ENCODE assay signal across 8 cellular contexts in genomic region chr2:20661028-20661980, GRCh38. TPM values are rescaled to one million over a fixed set of nuclear protein-coding genes. Genes with fewer than 3 reads are reported as not detected.
DNase-seq lines count a peak whose midpoint lies in the region; ATAC-seq and TF ChIP-seq lines count a peak whose summit lies in the region.

No MANE protein-coding gene starts in this region.

- peak; percentile 92 for TF ChIP-seq CTCF in GM06990 (IDR thresholded peaks at IDR 0.05; ENCODE audit: insufficient read depth, low read length, poor library complexity, severe bottlenecking)
- TF ChIP-seq CTCF in GM23338 (conservative IDR thresholded peaks at IDR 0.05; ENCODE audit: low read depth in 2 of 2), result peak; percentile 90 to 98
- TF ChIP-seq CTCF in SU-DHL-6 (IDR thresholded peaks at IDR 0.05; ENCODE audit: insufficient read depth, low read length, poor library complexity, severe bottlenecking), result peak; percentile 76
- TF ChIP-seq CTCF in adrenal gland (IDR thresholded peaks at IDR 0.05), result peak; percentile 90 to 98 (median 95)
- TF ChIP-seq CTCF in heart left ventricle (IDR thresholded peaks at IDR 0.05), result peak; percentile 90 to 99 (median 96)

- H3F3A ChIP-seq in GM23338 (replicated peaks; ENCODE audit: low read depth), result no peaks in the 10 kb centered on the region
- no peaks in the 10 kb centered on the region for H3F3A ChIP-seq in SU-DHL-6 (ENCODE audit: insufficient read depth)

- intact Hi-C loops in adrenal gland (cut with DNase I) (loop anchor here (5.0 kb wide), 2 partner anchors 301 to 456 kb away; no protein-coding TSS in a partner anchor), heart left ventricle (cut with DNase I) (loop anchor here in 9 of 10 donors (1.0 to 10.0 kb wide), 10 partner anchors 93 to 456 kb away; partner anchors contain the start of genes LDAH (in 2 of the 9) and APOB (in 1 of the 9))

- no peak for DNase-seq in GM06990 (ENCODE audit: extremely low read depth, insufficient read length)
- DNase-seq in GM23338 (ENCODE audit: low spot score), result peak; percentile 88
- DNase-seq in LoVo (ENCODE audit: low spot score), result peak; percentile 65
- DNase-seq in adrenal gland, result peak; percentile 50 to 87 (median 65)
- DNase-seq in heart left ventricle, result peak in 4 of 5 donors; percentile 55 to 71 (median 65)
- peak; percentile 67 for DNase-seq in renal cortical epithelial cell (ENCODE audit: low read depth)

- H3K4me2 ChIP-seq in GM23338, result no peak overlapping the region
- no peak overlapping the region for H3K4me2 ChIP-seq in SU-DHL-6 (ENCODE audit: low read depth, low read length, poor library complexity, severe bottlenecking)

- H3K4me1 ChIP-seq in GM23338 (ENCODE audit: insufficient read depth) (peaks cover 26% of the 10 kb centered on the region), adrenal gland (replicated peaks in 1 of 2) (peaks cover 9% of the 10 kb centered on the region in 2 donors), heart left ventricle (peaks cover 0 to 14% (median 10%) of the 10 kb centered on the region in 12 donors)

- H4K20me1 ChIP-seq in GM23338 (replicated peaks; ENCODE audit: insufficient read depth), result no peaks in the 10 kb centered on the region
- H4K20me1 ChIP-seq in SU-DHL-6 (ENCODE audit: low read depth, low read length), result no peaks in the 10 kb centered on the region

- H3K4me3 Mint-ChIP-seq in GM23338, result no peak overlapping the region

- H3K27me3 ChIP-seq in GM06990 (replicated peaks; ENCODE audit: control insufficient read depth, insufficient read depth, low read length), result peaks cover 4% of the 10 kb centered on the region
- peaks cover 47% of the 10 kb centered on the region for H3K27me3 ChIP-seq in GM23338 (ENCODE audit: insufficient read depth)
- H3K27me3 ChIP-seq in SU-DHL-6 (ENCODE audit: low read length), result no peaks in the 10 kb centered on the region
- H3K27me3 ChIP-seq in adrenal gland, result peaks cover 40% of the 10 kb centered on the region
- peaks cover 20 to 82% (median 50%) of the 10 kb centered on the region in 9 donors for H3K27me3 ChIP-seq in heart left ventricle

- H3K9me3 Mint-ChIP-seq in GM23338, result no peaks in the 10 kb centered on the region

- no peak overlapping the region for H3K27ac Mint-ChIP-seq in GM23338

- no peaks in the 10 kb centered on the region for H3K36me3 Mint-ChIP-seq in GM23338 (ENCODE audit: low read depth)

- H3K9me2 ChIP-seq in GM23338 (ENCODE audit: insufficient read depth), result no peaks in the 10 kb centered on the region
- H3K9me2 ChIP-seq in SU-DHL-6 (replicated peaks; ENCODE audit: insufficient read depth, low read length), result no peaks in the 10 kb centered on the region

- TF ChIP-seq POLR2A in adrenal gland (IDR thresholded peaks at IDR 0.05), result no peak
- TF ChIP-seq POLR2A in heart left ventricle (IDR thresholded peaks at IDR 0.05), result no peak

- WGBS in adrenal gland, 4 donors, result 15 to 26% (median 18%) methylated on average over 8 to 9 of the region's 9 CpGs
- WGBS in heart left ventricle, 4 donors, result 21 to 25% (median 23%) methylated on average over 9 of the region's 9 CpGs

- no peak overlapping the region for H3K9ac ChIP-seq in SU-DHL-6 (ENCODE audit: low read length)

- H3K36me3 ChIP-seq in GM06990 (ENCODE audit: control insufficient read depth, insufficient read depth, low read length), result no peaks in the 10 kb centered on the region
- no peaks in the 10 kb centered on the region for H3K36me3 ChIP-seq in GM23338 (ENCODE audit: insufficient read depth)
- no peaks in the 10 kb centered on the region for H3K36me3 ChIP-seq in SU-DHL-6 (ENCODE audit: low read length)
- H3K36me3 ChIP-seq in adrenal gland (replicated peaks in 1 of 2), result no peaks in the 10 kb centered on the region
- H3K36me3 ChIP-seq in heart left ventricle, result no peaks in the 10 kb centered on the region

- H3K4me3 ChIP-seq in GM06990 (replicated peaks; ENCODE audit: low read depth, low read length) (no peak overlapping the region), GM23338 (no peak overlapping the region), SU-DHL-6 (ENCODE audit: insufficient read depth, low read length, poor library complexity, severe bottlenecking) (no peak overlapping the region), adrenal gland (no peak overlapping the region), heart left ventricle (no peak overlapping the region)

- H3K27me3 Mint-ChIP-seq in GM23338 (ENCODE audit: insufficient read depth, low read depth, poor library complexity), result peaks cover 45% of the 10 kb centered on the region

- H3K4me1 Mint-ChIP-seq in GM23338, result peaks cover 25% of the 10 kb centered on the region

- peak; percentile 50 for ATAC-seq in GM23338
- ATAC-seq in heart left ventricle, result peak; percentile 34 to 82 (median 78)
- ATAC-seq in HG03565 (IDR thresholded peaks at IDR 0.05; ENCODE audit: unreplicated experiment), result no peak

- H3K79me2 ChIP-seq in GM23338 (replicated peaks; ENCODE audit: insufficient read depth) (no peaks in the 10 kb centered on the region), SU-DHL-6 (ENCODE audit: insufficient read depth, low read length) (no peaks in the 10 kb centered on the region)

- no peaks in the 10 kb centered on the region for H3K9me3 ChIP-seq in SU-DHL-6 (ENCODE audit: insufficient read depth, low read length)
- H3K9me3 ChIP-seq in adrenal gland (replicated peaks in 1 of 3), result no peaks in the 10 kb centered on the region
- H3K9me3 ChIP-seq in heart left ventricle, result no peaks in the 10 kb centered on the region

- peak overlapping the region; percentile 76 for H2AFZ ChIP-seq in GM23338
- no peak overlapping the region for H2AFZ ChIP-seq in SU-DHL-6 (ENCODE audit: low read depth, low read length, severe bottlenecking)

- H3K27ac ChIP-seq in GM23338 (ENCODE audit: low read depth) (no peak overlapping the region), SU-DHL-6 (ENCODE audit: low read depth, low read length) (no peak overlapping the region), adrenal gland (no peak overlapping the region), heart left ventricle (no peak overlapping the region)

TF ChIP-seq in GM23338, 12 proteins besides CTCF, POLR2A, EP300 and RAD21 (continues in another document):
- TF ChIP-seq, protein P1, sequence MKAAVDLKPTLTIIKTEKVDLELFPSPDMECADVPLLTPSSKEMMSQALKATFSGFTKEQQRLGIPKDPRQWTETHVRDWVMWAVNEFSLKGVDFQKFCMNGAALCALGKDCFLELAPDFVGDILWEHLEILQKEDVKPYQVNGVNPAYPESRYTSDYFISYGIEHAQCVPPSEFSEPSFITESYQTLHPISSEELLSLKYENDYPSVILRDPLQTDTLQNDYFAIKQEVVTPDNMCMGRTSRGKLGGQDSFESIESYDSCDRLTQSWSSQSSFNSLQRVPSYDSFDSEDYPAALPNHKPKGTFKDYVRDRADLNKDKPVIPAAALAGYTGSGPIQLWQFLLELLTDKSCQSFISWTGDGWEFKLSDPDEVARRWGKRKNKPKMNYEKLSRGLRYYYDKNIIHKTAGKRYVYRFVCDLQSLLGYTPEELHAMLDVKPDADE (IDR thresholded peaks at IDR 0.05), result no peak
- TF ChIP-seq CREB1 (CRISPR knock-in tag; IDR thresholded peaks at IDR 0.05; ENCODE audit: low read depth), result no peak
- no peak for TF ChIP-seq NANOG (IDR thresholded peaks at IDR 0.05; ENCODE audit: borderline replicate concordance)
- no peak for TF ChIP-seq POLR2AphosphoS5 (IDR thresholded peaks at IDR 0.05; ENCODE audit: low read depth)
- TF ChIP-seq STAT1 (IDR thresholded peaks at IDR 0.05; ENCODE audit: unreplicated experiment), result no peak

RNA-seq across cellular contexts. Expression of gene GDF7, which starts 5.6 kb away (rescaled TPM):
- 0.19 and 0.52 TPM in 2 replicates for total RNA-seq in GM23338 (2014; rRNA removed; shearing (Covaris generic))
- polyA plus RNA-seq in GM23338 (2016; fragmentation: Nextera tagmentation; extraction: Ambion mirVana) (0.16 and 0.19 TPM in 2 replicates), adrenal gland (under 1 TPM; 0.22 to 0.30 (median 0.24) TPM), heart left ventricle (under 1 TPM; 0.22 to 0.30 TPM)
- total RNA-seq in adrenal gland (1 to 10 TPM in 3 of 8 donors, under 1 TPM in 5; 0.17 to 1.8 (median 0.51) TPM), heart left ventricle (1 to 10 TPM in 2 of 9 donors, under 1 TPM in 7; 0.14 to 1.6 (median 0.56) TPM), renal cortical epithelial cell (0.69 and 3.2 TPM in 2 replicates)

RNA-seq across cellular contexts. Expression of gene HS1BP3, which starts 10.4 kb away (rescaled TPM):
- 15.0 and 16.8 TPM in 2 replicates for total RNA-seq in GM23338 (2014; rRNA removed; shearing (Covaris generic))
- 6.0 and 7.2 TPM in 2 replicates for polyA plus RNA-seq in GM23338 (2016; fragmentation: Nextera tagmentation; extraction: Ambion mirVana)
- total RNA-seq in adrenal gland, result 10 to 100 TPM; 33.0 to 50.1 (median 42.9) TPM
- polyA plus RNA-seq in adrenal gland, result 10 to 100 TPM; 23.7 to 44.2 (median 29.2) TPM
- 10 to 100 TPM; 12.7 to 23.7 (median 17.9) TPM for total RNA-seq in heart left ventricle
- 10 to 100 TPM; 21.0 to 23.7 TPM for polyA plus RNA-seq in heart left ventricle
- total RNA-seq in renal cortical epithelial cell, result 22.9 and 33.9 TPM in 2 replicates
